8 cellular contexts compared by ENCODE assay signal in genomic region chr7:94656925-94657731, GRCh38. TPM values are rescaled to one million over a fixed set of nuclear protein-coding genes. Genes with fewer than 3 reads are reported as not detected.
DNase-seq lines count a peak whose midpoint lies in the region; ATAC-seq and TF ChIP-seq lines count a peak whose summit lies in the region.

No MANE protein-coding gene starts in this region.

- H3K27me3 ChIP-seq in foreskin keratinocyte, result no peaks in the 10 kb centered on the region

- intact Hi-C loops in posterior cingulate gyrus (cut with DNase I), result loop anchor here (2.0 to 10.0 kb wide), 5 partner anchors 148 to 545 kb away; partner anchors contain the start of genes CASD1 and PPP1R9A

- peak; percentile 54 for DNase-seq in ELF-1 (ENCODE audit: low read depth, low spot score)
- peak; percentile 62 for DNase-seq in NCI-H1105 treated with DMSO at 0.1 percent for 48 hours (lab: John Stamatoyannopoulos, UW)
- DNase-seq in activated effector memory CD4-positive, alpha-beta T cell treated with Interleukin-2 at 50 U/mL for 16 hours, result peak; percentile 18
- DNase-seq in foreskin keratinocyte, result peak; percentile 45 to 59
- peak in 9 of 10 donors; percentile 20 to 86 (median 32) for DNase-seq in posterior cingulate gyrus
- DNase-seq in GM03348 (ENCODE audit: low spot score), result no peak
- no peak for DNase-seq in AG08395 (ENCODE audit: low spot score)

- TF ChIP-seq CTCF in foreskin keratinocyte (conservative IDR thresholded peaks at IDR 0.05), result no peak

- ATAC-seq in foreskin keratinocyte (no peak), HG02884 (IDR thresholded peaks at IDR 0.05; ENCODE audit: unreplicated experiment) (no peak)

- no peak overlapping the region for H3K27ac ChIP-seq in foreskin keratinocyte

- peaks cover 6% of the 10 kb centered on the region for H3K4me1 ChIP-seq in foreskin keratinocyte

RNA-seq across cellular contexts. Expression of gene SGCE, which starts 1.2 kb away (rescaled TPM):
- total RNA-seq in foreskin keratinocyte, result 31.6 and 35.5 TPM in 2 replicates
- polyA plus RNA-seq in foreskin keratinocyte, result 27.4 and 28.4 TPM in 2 replicates

Comparison
In these comparisons a context has a peak if more than half of its experiments do, and no peak if none do; other contexts are left out.
1. DNase-seq: peak in ELF-1 (single experiment), NCI-H1105 treated with DMSO at 0.1 percent for 48 hours (single experiment), activated effector memory CD4-positive, alpha-beta T cell treated with Interleukin-2 at 50 U/mL for 16 hours (single experiment), foreskin keratinocyte (2 of 2) and posterior cingulate gyrus (9 of 10); none in GM03348 (single experiment) and AG08395 (single experiment).